Comparison of ENCODE assay signal across 14 cellular contexts in the genomic region with DNA sequence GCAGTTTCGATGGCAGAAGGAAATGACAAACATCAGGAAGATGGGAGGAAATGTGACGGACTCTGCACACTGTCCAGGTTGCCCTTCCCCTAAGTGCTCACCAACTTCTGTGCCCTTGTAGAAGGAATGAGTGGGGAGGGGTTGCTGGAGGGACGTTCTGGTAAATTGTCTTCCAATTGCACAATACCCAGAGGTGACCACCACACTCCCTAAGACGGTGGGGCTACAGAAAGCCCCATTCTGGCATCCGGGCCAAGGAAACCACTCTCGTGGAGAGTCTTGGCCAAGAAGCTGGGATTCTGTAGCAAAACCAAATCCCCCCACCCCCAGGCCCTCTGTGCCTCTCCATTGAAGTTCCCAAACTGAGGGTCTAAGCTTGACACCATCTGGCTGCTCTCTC. TPM values are rescaled to one million over a fixed set of nuclear protein-coding genes. Genes with fewer than 3 reads are reported as not detected.
DNase-seq lines count a peak whose midpoint lies in the region; ATAC-seq and TF ChIP-seq lines count a peak whose summit lies in the region.
"Had no signal": no experiment of that assay in that cellular context is flagged by ENCODE, and none has a peak within 500 bp of the region (broad histone marks: within the 10 kb centered on the region; RNA-seq: fewer than 3 reads in every experiment).

No MANE protein-coding gene starts in this region.

- no peak overlapping the region for H2AFZ ChIP-seq in trophoblast cell (ENCODE audit: insufficient read depth, low read length, poor library complexity)

- H3K27ac Mint-ChIP-seq in T-cell = no peak overlapping the region

- no peak overlapping the region for H3K4me2 ChIP-seq in trophoblast cell (ENCODE audit: low read length)

- H3K23ac ChIP-seq in trophoblast cell (ENCODE audit: low read length) = no peak overlapping the region

- H3K18ac ChIP-seq in trophoblast cell (ENCODE audit: low read length) = no peak overlapping the region

- H3K4ac ChIP-seq in trophoblast cell (ENCODE audit: low read depth, low read length) = peak overlapping the region; percentile 10

- TF ChIP-seq POLR2A in uterus (IDR thresholded peaks at IDR 0.05) = no peak

- H4K91ac ChIP-seq in trophoblast cell (ENCODE audit: low read depth, low read length) = no peak overlapping the region

- no peak overlapping the region for H3K4me3 Mint-ChIP-seq in T-cell
- H3K4me3 Mint-ChIP-seq: CD4-positive, alpha-beta memory T cell had no signal

- H3K9me3 ChIP-seq in left ventricle myocardium inferior (replicated peaks) = no peaks in the 10 kb centered on the region
- no peaks in the 10 kb centered on the region for H3K9me3 ChIP-seq in trophoblast cell (ENCODE audit: insufficient read depth, low read depth, low read length)
- no peaks in the 10 kb centered on the region for H3K9me3 ChIP-seq in uterus

- no peaks in the 10 kb centered on the region for H3K9me3 Mint-ChIP-seq in T-cell
- H3K9me3 Mint-ChIP-seq: CD4-positive, alpha-beta memory T cell had no signal

- H2AK5ac ChIP-seq in trophoblast cell (ENCODE audit: low read length) = no peak overlapping the region

- CTCF ChIA-PET in RWPE1 (lab: Yijun Ruan, JAX) (interaction anchor here (0.5 kb wide), 1 partner anchor 152 kb away, joined by 4 read pairs; no protein-coding TSS in a partner anchor), T-cell (lab: Charles Lee) (no interaction called here)

- ATAC-seq in left ventricle myocardium superior (no peak), GM18867 (IDR thresholded peaks at IDR 0.05; ENCODE audit: unreplicated experiment) (no peak), GM19035 (IDR thresholded peaks at IDR 0.05; ENCODE audit: unreplicated experiment) (no peak), T-cell (replicated peaks in 1 of 4) (no peak)

- H2BK5ac ChIP-seq in trophoblast cell (ENCODE audit: low read depth, low read length, poor library complexity) = no peak overlapping the region

- H3K27ac ChIP-seq in left ventricle myocardium inferior (replicated peaks) = peak overlapping the region; percentile 91
- peak overlapping the region; percentile 94 for H3K27ac ChIP-seq in RWPE1
- no peak overlapping the region for H3K27ac ChIP-seq in trophoblast cell (ENCODE audit: low read depth, low read length)
- H3K27ac ChIP-seq in uterus = peak overlapping the region; percentile 81 to 97

- no peaks in the 10 kb centered on the region for H3K27me3 Mint-ChIP-seq in T-cell
- H3K27me3 Mint-ChIP-seq: CD4-positive, alpha-beta memory T cell had no signal

- H3K36me3 ChIP-seq in left ventricle myocardium inferior (peaks cover 6% of the 10 kb centered on the region), trophoblast cell (ENCODE audit: control insufficient read depth in 1 of 2, insufficient read depth in 2 of 2, low read length in 2 of 2) (peaks cover 24 to 25% of the 10 kb centered on the region in 2 experiments), uterus (no peaks in the 10 kb centered on the region)

- DNase-seq in left ventricle myocardium inferior (no peak), left ventricle myocardium superior (no peak), RWPE1 (ENCODE audit: low spot score) (no peak), trophoblast cell (no peak), uterus (no peak), T-cell (no peak)
- DNase-seq: CD4-positive, alpha-beta memory T cell; DMS79 treated with DMSO at 0.1 percent for 48 hours; GDM1; GOT3; NCI-H226; RPMI8226 had no signal

- no peak overlapping the region for H2BK12ac ChIP-seq in trophoblast cell (ENCODE audit: low read length)

- no peak overlapping the region for H4K8ac ChIP-seq in trophoblast cell (ENCODE audit: low read depth, low read length)

- H4K12ac ChIP-seq in trophoblast cell (ENCODE audit: low read depth, low read length) = no peak overlapping the region

- POLR2A ChIA-PET in RWPE1 (lab: Yijun Ruan, JAX; ENCODE audit: low non-redundant PET) = no interaction called here
- POLR2A ChIA-PET in T-cell (lab: Charles Lee) = no interaction called here

- no peaks in the 10 kb centered on the region for H3K27me3 ChIP-seq in left ventricle myocardium inferior (ENCODE audit: low read depth)
- H3K27me3 ChIP-seq in trophoblast cell (ENCODE audit: insufficient read depth, low read length) = no peaks in the 10 kb centered on the region
- no peaks in the 10 kb centered on the region for H3K27me3 ChIP-seq in uterus

- H3K4me1 Mint-ChIP-seq in T-cell = peaks cover 49 to 72% (median 52%) of the 10 kb centered on the region in 3 donors

- intact Hi-C loops in left ventricle myocardium inferior (cut with micrococcal nuclease) (no loop called here), left ventricle myocardium superior (cut with micrococcal nuclease) (no loop called here), uterus (cut with DNase I; ENCODE audit: low total_unique reads) (no loop called here)

- H3K14ac ChIP-seq in trophoblast cell (ENCODE audit: low read length) = no peak overlapping the region

- no peak overlapping the region for H3K9ac ChIP-seq in trophoblast cell (ENCODE audit: low read length)

- H3K79me1 ChIP-seq in trophoblast cell (ENCODE audit: low read length) = no peaks in the 10 kb centered on the region

- peaks cover 100% of the 10 kb centered on the region for H3K4me1 ChIP-seq in left ventricle myocardium inferior
- H3K4me1 ChIP-seq in trophoblast cell (ENCODE audit: control insufficient read depth in 1 of 2, insufficient read depth in 2 of 2, low read length in 2 of 2) = peaks cover 13 to 19% of the 10 kb centered on the region in 2 experiments
- peaks cover 28 to 52% of the 10 kb centered on the region in 2 donors for H3K4me1 ChIP-seq in uterus

- no CpG with 5 or more reads among the region's 6 CpGs for WGBS in trophoblast cell (ENCODE audit: extremely low coverage, insufficient coverage, insufficient read length)

- no peak overlapping the region for H3K4me3 ChIP-seq in left ventricle myocardium inferior
- H3K4me3 ChIP-seq in trophoblast cell (ENCODE audit: low read depth, low read length) = no peak overlapping the region
- H3K4me3 ChIP-seq in uterus = no peak overlapping the region

- H3K79me2 ChIP-seq in trophoblast cell (ENCODE audit: control insufficient read depth, insufficient read depth, low read length, poor library complexity) = peaks cover 48% of the 10 kb centered on the region

- no peak for TF ChIP-seq CTCF in left ventricle myocardium inferior (IDR thresholded peaks at IDR 0.05; ENCODE audit: borderline replicate concordance)
- no peak for TF ChIP-seq CTCF in RWPE1 (conservative IDR thresholded peaks at IDR 0.05; ENCODE audit: low read depth)
- no peak for TF ChIP-seq CTCF in uterus (IDR thresholded peaks at IDR 0.05)

- H3K36me3 Mint-ChIP-seq in T-cell = peaks cover 4% of the 10 kb centered on the region

- no peak overlapping the region for H2BK120ac ChIP-seq in trophoblast cell (ENCODE audit: insufficient read depth, low read length, poor library complexity)

RNA-seq across cellular contexts. Expression of a gene that starts 37.1 kb away (rescaled TPM):
- total RNA-seq in left ventricle myocardium inferior (55.9 TPM), left ventricle myocardium superior (49.5 TPM), uterus (100 to 1,000 TPM in 1 of 4 donors, 10 to 100 TPM in 3; 18.7 to 188 (median 36.7) TPM), T-cell (10 to 100 TPM; 16.8 to 27.1 (median 21.2) TPM)
- polyA plus RNA-seq in trophoblast cell (2013) = 52.4 and 54.3 TPM in 2 replicates
